Comparison of ENCODE assay signal across 8 cellular contexts in genomic region chr1:111690306-111690617, GRCh38. TPM values are rescaled to one million over a fixed set of nuclear protein-coding genes. Genes with fewer than 3 reads are reported as not detected.
A peak's percentile ranks its signal among the peaks of the same experiment; 100 is the strongest.
DNase-seq lines count a peak whose midpoint lies in the region; ATAC-seq, FAIRE-seq and TF ChIP-seq lines count a peak whose summit lies in the region.

No MANE protein-coding gene starts in this region.

- no peak for TF ChIP-seq POLR2A in gastroesophageal sphincter (IDR thresholded peaks at IDR 0.05)
- no peak for TF ChIP-seq POLR2A in lower leg skin (IDR thresholded peaks at IDR 0.05)

- H3K36me3 ChIP-seq in RWPE2 (ENCODE audit: low read depth) (peaks cover 30% of the 10 kb centered on the region), gastroesophageal sphincter (peaks cover 0 to 9% of the 10 kb centered on the region in 2 donors)

- intact Hi-C loops in sciatic nerve (cut with DNase I) (no loop called here), lower leg skin (cut with DNase I; ENCODE audit: low total_unique reads) (no loop called here)

- FAIRE-seq in GM19239 (lab: Jason Lieb, UNC) = peak; percentile 61

- ATAC-seq in RWPE2 (ENCODE audit: low read depth) (0 out of 3 replicates have a peak, but pooled peaks have one; percentile 17), gastroesophageal sphincter (peak; percentile 69), sciatic nerve (peak; percentile 44)

- H3K4me1 ChIP-seq in RWPE2 (ENCODE audit: insufficient read depth, poor library complexity, severe bottlenecking) (no peaks in the 10 kb centered on the region), gastroesophageal sphincter (peaks cover 11 to 54% (median 23%) of the 10 kb centered on the region in 3 donors)

- H3K9me3 ChIP-seq in RWPE2 (ENCODE audit: severe bottlenecking) (no peaks in the 10 kb centered on the region), gastroesophageal sphincter (peaks cover 0 to 7% (median 0%) of the 10 kb centered on the region in 3 donors)

- TF ChIP-seq EP300 in gastroesophageal sphincter (IDR thresholded peaks at IDR 0.05) = no peak

- no peaks in the 10 kb centered on the region for H3K27me3 ChIP-seq in RWPE2 (ENCODE audit: insufficient read depth, poor library complexity, severe bottlenecking)
- H3K27me3 ChIP-seq in gastroesophageal sphincter = no peaks in the 10 kb centered on the region

- no peak for TF ChIP-seq CTCF in RWPE2 (IDR thresholded peaks at IDR 0.05; ENCODE audit: poor library complexity, severe bottlenecking)
- TF ChIP-seq CTCF in gastroesophageal sphincter (IDR thresholded peaks at IDR 0.05) = no peak
- TF ChIP-seq CTCF in lower leg skin (IDR thresholded peaks at IDR 0.05) = no peak

- no peak overlapping the region for H3K27ac ChIP-seq in RWPE2 (ENCODE audit: poor library complexity, severe bottlenecking)
- peak overlapping the region; percentile 15 to 68 (median 52) for H3K27ac ChIP-seq in gastroesophageal sphincter

- DNase-seq in GM19239 (ENCODE audit: insufficient read length, low spot score) (no peak), RWPE2 (ENCODE audit: low spot score) (no peak), sciatic nerve (ENCODE audit: low spot score) (no peak), NCI-H774 (lab: John Stamatoyannopoulos, UW) (no peak), NCI-H187 treated with DMSO at 0.1 percent for 48 hours (lab: John Stamatoyannopoulos, UW) (no peak), retina (no peak), lower leg skin (ENCODE audit: low spot score in 2 of 2) (no peak)

- no peak overlapping the region for H3K4me3 ChIP-seq in RWPE2 (ENCODE audit: severe bottlenecking)
- no peak overlapping the region for H3K4me3 ChIP-seq in gastroesophageal sphincter
- H3K4me3 ChIP-seq in lower leg skin (ENCODE audit: low read depth, poor library complexity, severe bottlenecking) = no peak overlapping the region

RNA-seq across cellular contexts. Expression of gene INKA2, which starts 48.9 kb away (rescaled TPM):
- 10 to 100 TPM in 1 of 4 donors, 1 to 10 TPM in 3; 7.2 to 12.8 (median 8.8) TPM for total RNA-seq in gastroesophageal sphincter
- total RNA-seq in sciatic nerve = 17.9 TPM
- 1 to 10 TPM; 2.5 to 8.7 (median 4.8) TPM for total RNA-seq in lower leg skin

Comparison
In these comparisons a context has a peak if more than half of its experiments do, and no peak if none do; other contexts are left out.
1. ATAC-seq: peak in every context shown above with its lines; median percentile 69 in gastroesophageal sphincter; 44 in sciatic nerve; 17 in RWPE2.